12 cellular contexts compared by ENCODE assay signal in the genomic region with DNA sequence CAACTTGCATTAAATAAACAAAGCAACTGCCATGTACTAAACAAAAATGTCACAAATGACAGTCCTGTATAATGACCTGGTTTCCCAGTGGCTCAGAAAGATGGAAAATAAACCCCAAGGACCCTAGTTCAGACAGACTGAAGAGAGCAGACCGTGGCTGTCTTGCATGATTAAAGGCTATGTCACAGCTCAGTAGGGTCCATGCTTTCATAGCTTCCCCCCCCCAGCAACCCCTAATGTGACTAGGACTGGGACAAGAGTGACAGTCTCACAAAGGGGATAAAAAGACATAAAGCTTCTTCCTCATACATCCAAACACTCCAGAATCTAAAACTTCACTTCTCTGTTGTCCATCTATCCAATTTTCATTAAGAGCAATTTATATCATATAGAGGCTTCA.
DNase-seq lines count a peak whose midpoint lies in the region; ATAC-seq and TF ChIP-seq lines count a peak whose summit lies in the region.
"Had no signal": no experiment of that assay in that cellular context is flagged by ENCODE, and none has a peak within 500 bp of the region (broad histone marks: within the 10 kb centered on the region; RNA-seq: fewer than 3 reads in every experiment).

No MANE protein-coding gene starts in this region.

- no peaks in the 10 kb centered on the region for H3K9me3 ChIP-seq in skeletal muscle satellite cell (replicated peaks; ENCODE audit: low read length)

- peaks cover 22% of the 10 kb centered on the region for H3K4me1 ChIP-seq in skeletal muscle satellite cell (ENCODE audit: control insufficient read depth, insufficient read depth, low read length)

- intact Hi-C loops in activated B cell treated with CpG ODN at 0.5 μM for 24 hours (cut with micrococcal nuclease) = no loop called here

- DNase-seq in HFFc6 (no peak), activated B cell treated with CpG ODN at 0.5 μM for 24 hours (no peak), kidney tubule cell (ENCODE audit: low spot score) (peak; percentile 34), NCI-H1694 treated with DMSO at 0.1 percent for 48 hours (lab: John Stamatoyannopoulos, UW) (no peak)

- POLR2A ChIA-PET in activated B cell treated with CpG ODN at 0.5 μM for 24 hours (lab: Charles Lee) = no interaction called here

- ATAC-seq in activated B cell treated with CpG ODN at 0.5 μM for 24 hours (ENCODE audit: low read depth) = no peak
- no peak for ATAC-seq in GM18870 (IDR thresholded peaks at IDR 0.05; ENCODE audit: unreplicated experiment)
- ATAC-seq in HG03439 (IDR thresholded peaks at IDR 0.05; ENCODE audit: unreplicated experiment) = no peak
- ATAC-seq in HG02981 (IDR thresholded peaks at IDR 0.05; ENCODE audit: unreplicated experiment) = no peak

- H3K9ac ChIP-seq in skeletal muscle satellite cell (ENCODE audit: low read depth, low read length) = peak overlapping the region; percentile 24
- H3K9ac ChIP-seq: KMS-11 had no signal

- H3K27ac Mint-ChIP-seq in HFFc6 (peak overlapping the region; percentile 98), activated B cell treated with CpG ODN at 0.5 μM for 24 hours (peak overlapping the region; percentile 75)
- H3K27ac Mint-ChIP-seq: activated T-helper 2 cell treated with anti-CD3 and anti-CD28 coated beads, Interferon-gamma antibody, Interleukin-2, Interleukin-4, amounts not matched to agents 10 μg/mL and 5 μg/mL and 100 μg/mL, durations not matched to agents 14 hours and 24 hours and 36 hours had no signal

- peaks cover 64% of the 10 kb centered on the region for H3K4me1 Mint-ChIP-seq in HFFc6 (ENCODE audit: low read depth)
- peaks cover 29% of the 10 kb centered on the region for H3K4me1 Mint-ChIP-seq in activated B cell treated with CpG ODN at 0.5 μM for 24 hours

- H3K27me3 ChIP-seq in skeletal muscle satellite cell (ENCODE audit: control insufficient read depth, insufficient read depth, low read length) = no peaks in the 10 kb centered on the region

- H3K4me3 ChIP-seq in skeletal muscle satellite cell (ENCODE audit: low read length) = no peak overlapping the region

- no peaks in the 10 kb centered on the region for H3K36me3 ChIP-seq in skeletal muscle satellite cell (ENCODE audit: insufficient read depth, low read length)

- CTCF ChIA-PET in activated B cell treated with CpG ODN at 0.5 μM for 24 hours (lab: Charles Lee) = interaction anchor here (1.4 kb wide), 1 partner anchor 39 kb away, joined by 3 read pairs; no protein-coding TSS in a partner anchor

- H3K9me3 Mint-ChIP-seq in HFFc6 = no peaks in the 10 kb centered on the region
- H3K9me3 Mint-ChIP-seq in activated B cell treated with CpG ODN at 0.5 μM for 24 hours = no peaks in the 10 kb centered on the region
- H3K9me3 Mint-ChIP-seq: activated T-helper 2 cell treated with anti-CD3 and anti-CD28 coated beads, Interferon-gamma antibody, Interleukin-2, Interleukin-4, amounts not matched to agents 10 μg/mL and 5 μg/mL and 100 μg/mL, durations not matched to agents 14 hours and 24 hours and 36 hours; dendritic cell treated with granulocyte-macrophage colony-stimulating factor and Interleukin-4, amounts not matched to agents 40 ng/mL and 50 ng/mL, for 4 days; stimulated activated naive CD8-positive, alpha-beta T cell treated with anti-CD3 and anti-CD28 coated beads, Interleukin-15, amount 100 ng/mL, for 72 hours had no signal

- no peak overlapping the region for H3K4me2 ChIP-seq in skeletal muscle satellite cell (ENCODE audit: low read length)
- H3K4me2 ChIP-seq: KMS-11 had no signal

- H3K27me3 Mint-ChIP-seq in HFFc6 (ENCODE audit: insufficient read depth) = peaks cover 7% of the 10 kb centered on the region
- no peaks in the 10 kb centered on the region for H3K27me3 Mint-ChIP-seq in activated B cell treated with CpG ODN at 0.5 μM for 24 hours
- H3K27me3 Mint-ChIP-seq: dendritic cell treated with granulocyte-macrophage colony-stimulating factor and Interleukin-4, amounts not matched to agents 40 ng/mL and 50 ng/mL, for 4 days; stimulated activated naive CD8-positive, alpha-beta T cell treated with anti-CD3 and anti-CD28 coated beads, Interleukin-15, amount 100 ng/mL, for 72 hours had no signal

- no peak for TF ChIP-seq CTCF in HFFc6 (IDR thresholded peaks at IDR 0.05)
- TF ChIP-seq CTCF in activated B cell treated with CpG ODN at 0.5 μM for 24 hours (IDR thresholded peaks at IDR 0.05) = no peak

- peaks cover 12% of the 10 kb centered on the region for H3K36me3 Mint-ChIP-seq in HFFc6 (ENCODE audit: low read depth)
- peaks cover 3% of the 10 kb centered on the region for H3K36me3 Mint-ChIP-seq in activated B cell treated with CpG ODN at 0.5 μM for 24 hours (ENCODE audit: low read depth)

- H3K4me3 Mint-ChIP-seq in HFFc6 (peak overlapping the region; percentile 96), activated B cell treated with CpG ODN at 0.5 μM for 24 hours (no peak overlapping the region)
- H3K4me3 Mint-ChIP-seq: dendritic cell treated with granulocyte-macrophage colony-stimulating factor and Interleukin-4, amounts not matched to agents 40 ng/mL and 50 ng/mL, for 4 days had no signal
